In the genomic region with DNA sequence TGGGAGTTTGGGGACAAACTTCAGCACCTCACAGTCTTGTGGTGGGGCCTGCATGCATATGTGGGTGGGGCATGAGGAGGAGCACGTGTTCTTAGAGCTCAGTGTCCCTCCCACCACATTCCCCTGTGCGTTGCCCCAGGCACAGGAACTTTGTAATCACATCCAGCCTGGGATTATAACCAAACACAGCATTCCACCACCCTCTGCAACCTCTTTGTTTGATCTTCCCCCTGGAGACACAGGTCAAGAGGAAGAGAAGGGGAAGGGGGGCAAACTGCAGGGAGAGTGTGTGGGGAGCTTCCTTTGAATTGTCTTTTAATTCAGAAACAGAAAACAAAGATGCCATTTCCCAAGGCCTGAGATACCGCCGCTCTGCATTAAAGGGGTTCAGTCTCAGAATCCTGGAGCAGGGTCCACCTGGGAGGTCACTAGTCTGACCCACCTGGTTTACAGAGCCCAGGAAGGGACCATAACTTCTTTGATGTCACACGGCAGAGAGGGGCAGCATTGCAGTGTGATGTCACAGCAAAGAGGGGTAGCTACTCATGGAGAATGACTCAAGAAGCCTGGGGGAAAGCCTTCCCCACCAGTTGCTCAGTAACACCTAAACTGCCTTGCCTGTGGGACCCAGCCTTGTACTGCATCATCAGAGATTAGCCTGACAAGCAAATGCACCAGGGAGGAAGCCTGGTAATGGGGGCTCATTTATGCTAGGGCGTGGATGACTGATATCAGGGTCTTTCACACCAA, we compare ENCODE assay signal across 1 cellular context.
TF ChIP-seq lines count a peak whose summit lies in the region.

No MANE protein-coding gene starts in this region.

TF ChIP-seq in HepG2, 621 proteins besides CTCF, POLR2A, EP300 and RAD21 (continued from another document and continues in another):
- TF ChIP-seq ZNF335 (CRISPR knock-in tag; IDR thresholded peaks at IDR 0.05), result no peak
- TF ChIP-seq, protein P1, sequence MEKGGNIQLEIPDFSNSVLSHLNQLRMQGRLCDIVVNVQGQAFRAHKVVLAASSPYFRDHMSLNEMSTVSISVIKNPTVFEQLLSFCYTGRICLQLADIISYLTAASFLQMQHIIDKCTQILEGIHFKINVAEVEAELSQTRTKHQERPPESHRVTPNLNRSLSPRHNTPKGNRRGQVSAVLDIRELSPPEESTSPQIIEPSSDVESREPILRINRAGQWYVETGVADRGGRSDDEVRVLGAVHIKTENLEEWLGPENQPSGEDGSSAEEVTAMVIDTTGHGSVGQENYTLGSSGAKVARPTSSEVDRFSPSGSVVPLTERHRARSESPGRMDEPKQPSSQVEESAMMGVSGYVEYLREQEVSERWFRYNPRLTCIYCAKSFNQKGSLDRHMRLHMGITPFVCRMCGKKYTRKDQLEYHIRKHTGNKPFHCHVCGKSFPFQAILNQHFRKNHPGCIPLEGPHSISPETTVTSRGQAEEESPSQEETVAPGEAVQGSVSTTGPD (CRISPR knock-in tag; IDR thresholded peaks at IDR 0.05), result no peak; the same call in 1 of the 2 replicates
- TF ChIP-seq FOXM1 (CRISPR knock-in tag; IDR thresholded peaks at IDR 0.05), result no peak
- no peak for TF ChIP-seq SP1 (IDR thresholded peaks at IDR 0.05)
- peak; percentile 41; the same call in 1 of the 2 replicates for TF ChIP-seq SP1 (CRISPR knock-in tag; IDR thresholded peaks at IDR 0.05)
- TF ChIP-seq NAIF1 (CRISPR knock-in tag; IDR thresholded peaks at IDR 0.05; ENCODE audit: borderline replicate concordance), result peak; percentile 85
- TF ChIP-seq MYNN (CRISPR knock-in tag; IDR thresholded peaks at IDR 0.05; ENCODE audit: low read depth), result no peak
- TF ChIP-seq, protein P2, sequence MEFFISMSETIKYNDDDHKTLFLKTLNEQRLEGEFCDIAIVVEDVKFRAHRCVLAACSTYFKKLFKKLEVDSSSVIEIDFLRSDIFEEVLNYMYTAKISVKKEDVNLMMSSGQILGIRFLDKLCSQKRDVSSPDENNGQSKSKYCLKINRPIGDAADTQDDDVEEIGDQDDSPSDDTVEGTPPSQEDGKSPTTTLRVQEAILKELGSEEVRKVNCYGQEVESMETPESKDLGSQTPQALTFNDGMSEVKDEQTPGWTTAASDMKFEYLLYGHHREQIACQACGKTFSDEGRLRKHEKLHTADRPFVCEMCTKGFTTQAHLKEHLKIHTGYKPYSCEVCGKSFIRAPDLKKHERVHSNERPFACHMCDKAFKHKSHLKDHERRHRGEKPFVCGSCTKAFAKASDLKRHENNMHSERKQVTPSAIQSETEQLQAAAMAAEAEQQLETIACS (CRISPR knock-in tag; IDR thresholded peaks at IDR 0.05), result no peak
- no peak for TF ChIP-seq ZNF720 (CRISPR knock-in tag; IDR thresholded peaks at IDR 0.05)
- TF ChIP-seq, protein P3, sequence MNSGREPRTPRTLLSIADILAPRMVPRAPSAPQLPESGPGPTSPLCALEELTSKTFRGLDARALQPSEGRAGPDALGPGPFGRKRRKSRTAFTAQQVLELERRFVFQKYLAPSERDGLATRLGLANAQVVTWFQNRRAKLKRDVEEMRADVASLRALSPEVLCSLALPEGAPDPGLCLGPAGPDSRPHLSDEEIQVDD (CRISPR knock-in tag; IDR thresholded peaks at IDR 0.05; ENCODE audit: borderline replicate concordance), result no peak
- peak; percentile 75 for TF ChIP-seq MIXL1 (CRISPR knock-in tag; IDR thresholded peaks at IDR 0.05)
- TF ChIP-seq, protein P4, sequence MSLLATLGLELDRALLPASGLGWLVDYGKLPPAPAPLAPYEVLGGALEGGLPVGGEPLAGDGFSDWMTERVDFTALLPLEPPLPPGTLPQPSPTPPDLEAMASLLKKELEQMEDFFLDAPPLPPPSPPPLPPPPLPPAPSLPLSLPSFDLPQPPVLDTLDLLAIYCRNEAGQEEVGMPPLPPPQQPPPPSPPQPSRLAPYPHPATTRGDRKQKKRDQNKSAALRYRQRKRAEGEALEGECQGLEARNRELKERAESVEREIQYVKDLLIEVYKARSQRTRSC (CRISPR knock-in tag; IDR thresholded peaks at IDR 0.05; ENCODE audit: low read depth), result no peak
- TF ChIP-seq ZNF121 (CRISPR knock-in tag; IDR thresholded peaks at IDR 0.05), result no peak
- TF ChIP-seq, protein P5, sequence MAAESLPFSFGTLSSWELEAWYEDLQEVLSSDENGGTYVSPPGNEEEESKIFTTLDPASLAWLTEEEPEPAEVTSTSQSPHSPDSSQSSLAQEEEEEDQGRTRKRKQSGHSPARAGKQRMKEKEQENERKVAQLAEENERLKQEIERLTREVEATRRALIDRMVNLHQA (CRISPR knock-in tag; IDR thresholded peaks at IDR 0.05), result no peak
- TF ChIP-seq RFXAP (CRISPR knock-in tag; IDR thresholded peaks at IDR 0.05; ENCODE audit: borderline replicate concordance), result peak; percentile 80
- TF ChIP-seq ZNF567 (CRISPR knock-in tag; IDR thresholded peaks at IDR 0.05; ENCODE audit: borderline replicate concordance), result peak; percentile 36; the same call in 1 of the 2 replicates
- TF ChIP-seq KDM1A (CRISPR knock-in tag; IDR thresholded peaks at IDR 0.05), result no peak
- TF ChIP-seq ZNF550 (CRISPR knock-in tag; IDR thresholded peaks at IDR 0.05; ENCODE audit: borderline replicate concordance), result no peak
- TF ChIP-seq TCF7 (IDR thresholded peaks at IDR 0.05; ENCODE audit: low read depth), result peak; percentile 87
- TF ChIP-seq ARNTL (CRISPR knock-in tag; IDR thresholded peaks at IDR 0.05), result peak; percentile 86; the same call in 1 of the 2 replicates
- TF ChIP-seq, protein P6, sequence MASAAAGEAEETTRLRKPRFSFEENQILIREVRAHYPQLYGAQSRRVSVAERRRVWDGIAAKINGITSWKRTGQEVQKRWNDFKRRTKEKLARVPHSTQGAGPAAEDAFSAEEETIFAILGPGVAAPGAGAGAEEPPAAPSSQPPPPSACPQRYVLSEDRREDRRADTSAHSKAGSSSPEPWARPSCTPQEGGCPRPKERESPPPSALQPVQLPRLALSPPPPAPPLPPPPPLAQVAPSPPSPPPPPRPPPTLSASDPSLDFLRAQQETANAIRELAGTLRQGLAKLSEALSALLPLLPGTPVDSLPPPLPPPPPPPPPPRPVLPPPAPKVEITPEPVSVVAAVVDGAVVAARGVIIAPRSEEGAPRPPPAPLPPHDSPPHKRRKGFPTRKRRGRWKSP (CRISPR knock-in tag; IDR thresholded peaks at IDR 0.05), result 0 out of 2 replicates have a peak, but pooled peaks have one; percentile 17
- no peak for TF ChIP-seq ZNF282 (IDR thresholded peaks at IDR 0.05; ENCODE audit: partially characterized antibody)
- TF ChIP-seq, protein P7, sequence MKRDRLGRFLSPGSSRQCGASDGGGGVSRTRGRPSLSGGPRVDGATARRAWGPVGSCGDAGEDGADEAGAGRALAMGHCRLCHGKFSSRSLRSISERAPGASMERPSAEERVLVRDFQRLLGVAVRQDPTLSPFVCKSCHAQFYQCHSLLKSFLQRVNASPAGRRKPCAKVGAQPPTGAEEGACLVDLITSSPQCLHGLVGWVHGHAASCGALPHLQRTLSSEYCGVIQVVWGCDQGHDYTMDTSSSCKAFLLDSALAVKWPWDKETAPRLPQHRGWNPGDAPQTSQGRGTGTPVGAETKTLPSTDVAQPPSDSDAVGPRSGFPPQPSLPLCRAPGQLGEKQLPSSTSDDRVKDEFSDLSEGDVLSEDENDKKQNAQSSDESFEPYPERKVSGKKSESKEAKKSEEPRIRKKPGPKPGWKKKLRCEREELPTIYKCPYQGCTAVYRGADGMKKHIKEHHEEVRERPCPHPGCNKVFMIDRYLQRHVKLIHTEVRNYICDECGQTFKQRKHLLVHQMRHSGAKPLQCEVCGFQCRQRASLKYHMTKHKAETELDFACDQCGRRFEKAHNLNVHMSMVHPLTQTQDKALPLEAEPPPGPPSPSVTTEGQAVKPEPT (CRISPR knock-in tag; IDR thresholded peaks at IDR 0.05; ENCODE audit: low read depth), result no peak
- TF ChIP-seq TBX2 (CRISPR knock-in tag; IDR thresholded peaks at IDR 0.05; ENCODE audit: borderline replicate concordance), result no peak; the same call in 1 of the 2 replicates
- TF ChIP-seq, protein P8, sequence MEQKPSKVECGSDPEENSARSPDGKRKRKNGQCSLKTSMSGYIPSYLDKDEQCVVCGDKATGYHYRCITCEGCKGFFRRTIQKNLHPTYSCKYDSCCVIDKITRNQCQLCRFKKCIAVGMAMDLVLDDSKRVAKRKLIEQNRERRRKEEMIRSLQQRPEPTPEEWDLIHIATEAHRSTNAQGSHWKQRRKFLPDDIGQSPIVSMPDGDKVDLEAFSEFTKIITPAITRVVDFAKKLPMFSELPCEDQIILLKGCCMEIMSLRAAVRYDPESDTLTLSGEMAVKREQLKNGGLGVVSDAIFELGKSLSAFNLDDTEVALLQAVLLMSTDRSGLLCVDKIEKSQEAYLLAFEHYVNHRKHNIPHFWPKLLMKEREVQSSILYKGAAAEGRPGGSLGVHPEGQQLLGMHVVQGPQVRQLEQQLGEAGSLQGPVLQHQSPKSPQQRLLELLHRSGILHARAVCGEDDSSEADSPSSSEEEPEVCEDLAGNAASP (CRISPR knock-in tag; IDR thresholded peaks at IDR 0.05; ENCODE audit: borderline replicate concordance), result peak; percentile 71
- TF ChIP-seq RFX3 (CRISPR knock-in tag; IDR thresholded peaks at IDR 0.05), result no peak
- no peak for TF ChIP-seq MAFK (conservative IDR thresholded peaks at IDR 0.05 in 1 of 2, IDR thresholded peaks at IDR 0.05 in 1 of 2; ENCODE audit: low read length in 2 of 2)
- no peak for TF ChIP-seq MAFG (CRISPR knock-in tag; IDR thresholded peaks at IDR 0.05)
- TF ChIP-seq ZNF326 (CRISPR knock-in tag; IDR thresholded peaks at IDR 0.05; ENCODE audit: borderline replicate concordance), result no peak
- TF ChIP-seq MAZ (IDR thresholded peaks at IDR 0.05; ENCODE audit: borderline replicate concordance, low read depth, low read length), result peak; percentile 81
- TF ChIP-seq MAZ (CRISPR knock-in tag; IDR thresholded peaks at IDR 0.05; ENCODE audit: low read depth), result no peak
- no peak for TF ChIP-seq MAF1 (CRISPR knock-in tag; IDR thresholded peaks at IDR 0.05; ENCODE audit: borderline replicate concordance)
- TF ChIP-seq SP5 (CRISPR knock-in tag; IDR thresholded peaks at IDR 0.05; ENCODE audit: borderline replicate concordance, low read depth), result peak; percentile 98
- TF ChIP-seq NONO (IDR thresholded peaks at IDR 0.05), result no peak
- TF ChIP-seq NONO (CRISPR knock-in tag; conservative IDR thresholded peaks at IDR 0.05), result peak; percentile 87
- no peak for TF ChIP-seq PTBP1 (IDR thresholded peaks at IDR 0.05; ENCODE audit: low read depth, low read length, poor library complexity, severe bottlenecking)
- no peak; the same call in 1 of the 2 replicates for TF ChIP-seq ZFY (CRISPR knock-in tag; IDR thresholded peaks at IDR 0.05)
- TF ChIP-seq TMF1 (CRISPR knock-in tag; IDR thresholded peaks at IDR 0.05; ENCODE audit: low read depth), result no peak
- no peak for TF ChIP-seq SNAPC2 (CRISPR knock-in tag; IDR thresholded peaks at IDR 0.05)
- 0 out of 2 replicates have a peak, but pooled peaks have one; percentile 33 for TF ChIP-seq ZNF431 (CRISPR knock-in tag; IDR thresholded peaks at IDR 0.05; ENCODE audit: borderline replicate concordance, low read depth)
- no peak for TF ChIP-seq GTF2F1 (IDR thresholded peaks at IDR 0.05; ENCODE audit: low read length)
- no peak; the same call in 1 of the 2 replicates for TF ChIP-seq GLI4 (CRISPR knock-in tag; IDR thresholded peaks at IDR 0.05; ENCODE audit: borderline replicate concordance)
- no peak for TF ChIP-seq KAT2B (IDR thresholded peaks at IDR 0.05; ENCODE audit: borderline replicate concordance, low read depth, low read length)
- TF ChIP-seq, protein P9, sequence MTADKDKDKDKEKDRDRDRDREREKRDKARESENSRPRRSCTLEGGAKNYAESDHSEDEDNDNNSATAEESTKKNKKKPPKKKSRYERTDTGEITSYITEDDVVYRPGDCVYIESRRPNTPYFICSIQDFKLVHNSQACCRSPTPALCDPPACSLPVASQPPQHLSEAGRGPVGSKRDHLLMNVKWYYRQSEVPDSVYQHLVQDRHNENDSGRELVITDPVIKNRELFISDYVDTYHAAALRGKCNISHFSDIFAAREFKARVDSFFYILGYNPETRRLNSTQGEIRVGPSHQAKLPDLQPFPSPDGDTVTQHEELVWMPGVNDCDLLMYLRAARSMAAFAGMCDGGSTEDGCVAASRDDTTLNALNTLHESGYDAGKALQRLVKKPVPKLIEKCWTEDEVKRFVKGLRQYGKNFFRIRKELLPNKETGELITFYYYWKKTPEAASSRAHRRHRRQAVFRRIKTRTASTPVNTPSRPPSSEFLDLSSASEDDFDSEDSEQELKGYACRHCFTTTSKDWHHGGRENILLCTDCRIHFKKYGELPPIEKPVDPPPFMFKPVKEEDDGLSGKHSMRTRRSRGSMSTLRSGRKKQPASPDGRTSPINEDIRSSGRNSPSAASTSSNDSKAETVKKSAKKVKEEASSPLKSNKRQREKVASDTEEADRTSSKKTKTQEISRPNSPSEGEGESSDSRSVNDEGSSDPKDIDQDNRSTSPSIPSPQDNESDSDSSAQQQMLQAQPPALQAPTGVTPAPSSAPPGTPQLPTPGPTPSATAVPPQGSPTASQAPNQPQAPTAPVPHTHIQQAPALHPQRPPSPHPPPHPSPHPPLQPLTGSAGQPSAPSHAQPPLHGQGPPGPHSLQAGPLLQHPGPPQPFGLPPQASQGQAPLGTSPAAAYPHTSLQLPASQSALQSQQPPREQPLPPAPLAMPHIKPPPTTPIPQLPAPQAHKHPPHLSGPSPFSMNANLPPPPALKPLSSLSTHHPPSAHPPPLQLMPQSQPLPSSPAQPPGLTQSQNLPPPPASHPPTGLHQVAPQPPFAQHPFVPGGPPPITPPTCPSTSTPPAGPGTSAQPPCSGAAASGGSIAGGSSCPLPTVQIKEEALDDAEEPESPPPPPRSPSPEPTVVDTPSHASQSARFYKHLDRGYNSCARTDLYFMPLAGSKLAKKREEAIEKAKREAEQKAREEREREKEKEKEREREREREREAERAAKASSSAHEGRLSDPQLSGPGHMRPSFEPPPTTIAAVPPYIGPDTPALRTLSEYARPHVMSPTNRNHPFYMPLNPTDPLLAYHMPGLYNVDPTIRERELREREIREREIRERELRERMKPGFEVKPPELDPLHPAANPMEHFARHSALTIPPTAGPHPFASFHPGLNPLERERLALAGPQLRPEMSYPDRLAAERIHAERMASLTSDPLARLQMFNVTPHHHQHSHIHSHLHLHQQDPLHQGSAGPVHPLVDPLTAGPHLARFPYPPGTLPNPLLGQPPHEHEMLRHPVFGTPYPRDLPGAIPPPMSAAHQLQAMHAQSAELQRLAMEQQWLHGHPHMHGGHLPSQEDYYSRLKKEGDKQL (CRISPR knock-in tag; IDR thresholded peaks at IDR 0.05; ENCODE audit: low read depth), result no peak
- TF ChIP-seq ZBTB20 (CRISPR knock-in tag; IDR thresholded peaks at IDR 0.05; ENCODE audit: borderline replicate concordance, low read depth), result peak; percentile 50; the same call in 1 of the 2 replicates
- no peak for TF ChIP-seq MATR3 (CRISPR knock-in tag; IDR thresholded peaks at IDR 0.05)
- TF ChIP-seq, protein P10, sequence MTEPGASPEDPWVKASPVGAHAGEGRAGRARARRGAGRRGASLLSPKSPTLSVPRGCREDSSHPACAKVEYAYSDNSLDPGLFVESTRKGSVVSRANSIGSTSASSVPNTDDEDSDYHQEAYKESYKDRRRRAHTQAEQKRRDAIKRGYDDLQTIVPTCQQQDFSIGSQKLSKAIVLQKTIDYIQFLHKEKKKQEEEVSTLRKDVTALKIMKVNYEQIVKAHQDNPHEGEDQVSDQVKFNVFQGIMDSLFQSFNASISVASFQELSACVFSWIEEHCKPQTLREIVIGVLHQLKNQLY (CRISPR knock-in tag; IDR thresholded peaks at IDR 0.05), result peak; percentile 80
